1 cellular context compared by ENCODE assay signal in the genomic region with DNA sequence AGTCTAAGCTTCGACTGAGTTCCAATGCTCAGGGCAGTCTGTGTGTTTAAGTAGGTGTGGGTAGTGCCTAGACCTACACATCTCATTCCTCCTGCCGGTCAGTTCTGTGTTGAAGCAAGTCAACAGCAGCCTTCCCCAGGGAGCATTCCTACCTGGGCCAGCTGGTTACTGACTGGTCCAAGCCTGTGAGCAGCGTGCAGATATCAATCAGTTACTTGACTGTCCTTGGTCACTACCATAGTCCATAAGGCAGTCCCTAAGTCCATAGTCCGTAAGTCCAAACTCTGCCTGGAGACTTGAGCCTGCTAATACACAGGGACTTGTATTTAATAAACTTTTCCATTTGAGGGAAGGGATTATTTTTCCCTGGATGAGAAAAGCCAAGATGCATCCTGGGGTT.
TF ChIP-seq lines count a peak whose summit lies in the region.

No MANE protein-coding gene starts in this region.

TF ChIP-seq in SK-N-SH, 30 proteins besides CTCF, POLR2A, EP300 and RAD21 (continued from another document):
- TF ChIP-seq REST (IDR thresholded peaks at IDR 0.05; ENCODE audit: low read depth, low read length) (no peak), NRF1 (IDR thresholded peaks at IDR 0.05; ENCODE audit: low read depth, low read length) (no peak), ELF1 (IDR thresholded peaks at IDR 0.05) (no peak), POLR2AphosphoS5 (IDR thresholded peaks at IDR 0.05; ENCODE audit: low read depth, low read length) (no peak), FOXM1 (IDR thresholded peaks at IDR 0.05; ENCODE audit: low read depth) (no peak), SIN3A (IDR thresholded peaks at IDR 0.05; ENCODE audit: borderline replicate concordance, low read depth, low read length) (no peak), USF1 (IDR thresholded peaks at IDR 0.05; ENCODE audit: borderline replicate concordance, low read depth) (no peak), GATA2 (CRISPR knock-in tag; IDR thresholded peaks at IDR 0.05) (no peak)
TF ChIP-seq in SK-N-SH: peak in this region for 0.
